13 cellular contexts compared by ENCODE assay signal in genomic region chr5:51187953-51188591, GRCh38.
"Had no signal": no experiment of that assay in that cellular context is flagged by ENCODE, and none has a peak within 500 bp of the region (broad histone marks: within the 10 kb centered on the region; RNA-seq: fewer than 3 reads in every experiment).

No MANE protein-coding gene starts in this region.

- H3K9me3 ChIP-seq: left lung, upper lobe of left lung had no signal

- H3K9me3 Mint-ChIP-seq: brain had no signal

- H3K27me3 Mint-ChIP-seq: activated naive CD4-positive, alpha-beta T cell treated with anti-CD3 and anti-CD28 coated beads, Interleukin-2, amount 10 ng/mL, durations not matched to agents 7 days and 5 days; central memory CD8-positive, alpha-beta T cell; natural killer cell treated with Interleukin-12 subunit alpha and Interleukin-12 subunit beta and Interleukin-15 and Interleukin-18, amount 100 ng/mL, for 72 hours; stimulated activated naive CD8-positive, alpha-beta T cell treated with anti-CD3 and anti-CD28 coated beads, Interleukin-15, Interleukin-2, amounts not matched to agents 100 ng/mL and 50 ng/mL, for 24 hours had no signal

- H3K4me3 Mint-ChIP-seq: activated naive CD4-positive, alpha-beta T cell treated with anti-CD3 and anti-CD28 coated beads, Interleukin-2, amount 10 ng/mL, durations not matched to agents 7 days and 5 days; brain; central memory CD8-positive, alpha-beta T cell; natural killer cell treated with Interleukin-12 subunit alpha and Interleukin-12 subunit beta and Interleukin-15 and Interleukin-18, amount 100 ng/mL, for 72 hours; stimulated activated naive CD8-positive, alpha-beta T cell treated with anti-CD3 and anti-CD28 coated beads, Interleukin-15, Interleukin-2, amounts not matched to agents 100 ng/mL and 50 ng/mL, for 24 hours had no signal

- H3K27me3 ChIP-seq: heart right ventricle, left lung, upper lobe of left lung had no signal

- H3K36me3 ChIP-seq: heart right ventricle, left lung, upper lobe of left lung had no signal

- DNase-seq: activated naive CD4-positive, alpha-beta T cell treated with anti-CD3 and anti-CD28 coated beads, Interleukin-2, amount 10 ng/mL, durations not matched to agents 7 days and 5 days; cortex of kidney; effector CD8-positive, alpha-beta T cell; heart right ventricle; left lung; stimulated activated CD4-positive, alpha-beta T cell treated with anti-CD3 and anti-CD28 coated beads, Interleukin-4, amount 100 ng/mL, for 24 hours; upper lobe of left lung had no signal

- ATAC-seq: activated CD4-positive, CD25-positive, alpha-beta regulatory T cell treated with anti-CD3 and anti-CD28 coated beads, Interleukin-2, amount 50 U/mL, for 24 hours; heart right ventricle; left lung; natural killer cell treated with Interleukin-12 subunit alpha and Interleukin-12 subunit beta and Interleukin-15 and Interleukin-18, amount 100 ng/mL, for 72 hours had no signal

- H3K4me1 ChIP-seq: heart right ventricle, left lung, upper lobe of left lung had no signal

- H3K4me1 Mint-ChIP-seq: activated naive CD4-positive, alpha-beta T cell treated with anti-CD3 and anti-CD28 coated beads, Interleukin-2, amount 10 ng/mL, durations not matched to agents 7 days and 5 days; central memory CD8-positive, alpha-beta T cell had no signal

- H3K27ac Mint-ChIP-seq: activated naive CD4-positive, alpha-beta T cell treated with anti-CD3 and anti-CD28 coated beads, Interleukin-2, amount 10 ng/mL, durations not matched to agents 7 days and 5 days; activated T-helper 2 cell treated with anti-CD3 and anti-CD28 coated beads, Interferon-gamma antibody, Interleukin-2, Interleukin-4, amounts not matched to agents 10 μg/mL and 5 μg/mL and 100 μg/mL, durations not matched to agents 14 hours and 24 hours and 36 hours; brain; natural killer cell treated with Interleukin-12 subunit alpha and Interleukin-12 subunit beta and Interleukin-15 and Interleukin-18, amount 100 ng/mL, for 72 hours; stimulated activated naive CD8-positive, alpha-beta T cell treated with anti-CD3 and anti-CD28 coated beads, Interleukin-15, Interleukin-2, amounts not matched to agents 100 ng/mL and 50 ng/mL, for 24 hours had no signal

- H3K36me3 Mint-ChIP-seq: activated naive CD4-positive, alpha-beta T cell treated with anti-CD3 and anti-CD28 coated beads, Interleukin-2, amount 10 ng/mL, durations not matched to agents 7 days and 5 days; brain; natural killer cell treated with Interleukin-12 subunit alpha and Interleukin-12 subunit beta and Interleukin-15 and Interleukin-18, amount 100 ng/mL, for 72 hours had no signal

- H3K4me3 ChIP-seq: heart right ventricle, left lung, upper lobe of left lung had no signal

- H3K27ac ChIP-seq: heart right ventricle, left lung, upper lobe of left lung had no signal
